ENCODE assay signal across 1 cellular context in the genomic region with DNA sequence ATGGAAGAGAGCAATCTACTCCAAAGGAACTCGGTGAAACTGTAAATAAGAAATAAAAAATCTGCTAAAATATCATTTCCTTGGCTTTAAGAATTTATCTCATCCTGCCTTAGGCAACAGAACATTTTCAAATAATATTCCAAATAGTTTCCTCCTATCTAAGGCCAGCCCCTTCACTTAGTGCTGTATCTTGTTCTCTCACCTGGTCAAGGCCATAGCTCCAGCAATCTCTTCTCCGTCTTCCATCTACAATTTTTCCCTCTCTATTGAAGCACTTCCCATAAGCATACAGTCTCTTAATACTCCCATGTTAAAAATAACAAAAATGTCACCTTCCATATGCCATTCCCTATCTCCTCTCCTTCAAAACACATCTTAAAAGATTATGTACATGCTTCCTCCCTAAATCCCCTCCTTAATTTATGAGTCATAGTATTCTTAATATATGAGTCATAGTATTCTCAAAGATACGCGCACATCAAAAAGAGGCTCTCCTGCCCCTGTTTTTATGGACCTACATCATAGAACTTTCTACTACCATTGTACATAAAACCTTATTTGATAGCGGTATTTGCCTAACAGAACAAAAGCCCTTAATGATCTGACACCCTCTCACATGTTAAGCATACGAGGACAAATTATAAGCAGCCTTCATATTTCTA.
TF ChIP-seq lines count a peak whose summit lies in the region.

No MANE protein-coding gene starts in this region.

TF ChIP-seq in HCT116, 20 proteins besides CTCF, POLR2A, EP300 and RAD21 (continued from another document):
- TF ChIP-seq POLR2AphosphoS5 (IDR thresholded peaks at IDR 0.05; ENCODE audit: low read depth, low read length) (no peak), SIN3A (IDR thresholded peaks at IDR 0.05; ENCODE audit: low read depth) (no peak), JUND (IDR thresholded peaks at IDR 0.05) (peak; percentile 67), SP1 (IDR thresholded peaks at IDR 0.05; ENCODE audit: low read depth) (0 out of 2 replicates have a peak, but pooled peaks have one; percentile 18), EGR1 (IDR thresholded peaks at IDR 0.05; ENCODE audit: low read depth) (no peak)
- TF ChIP-seq, protein P1, sequence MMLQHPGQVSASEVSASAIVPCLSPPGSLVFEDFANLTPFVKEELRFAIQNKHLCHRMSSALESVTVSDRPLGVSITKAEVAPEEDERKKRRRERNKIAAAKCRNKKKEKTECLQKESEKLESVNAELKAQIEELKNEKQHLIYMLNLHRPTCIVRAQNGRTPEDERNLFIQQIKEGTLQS (IDR thresholded peaks at IDR 0.05) = no peak
- TF ChIP-seq, protein P2, sequence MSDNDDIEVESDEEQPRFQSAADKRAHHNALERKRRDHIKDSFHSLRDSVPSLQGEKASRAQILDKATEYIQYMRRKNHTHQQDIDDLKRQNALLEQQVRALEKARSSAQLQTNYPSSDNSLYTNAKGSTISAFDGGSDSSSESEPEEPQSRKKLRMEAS (IDR thresholded peaks at IDR 0.05) = no peak
TF ChIP-seq in HCT116: peak in this region for 3.
